34 cellular contexts compared by ENCODE assay signal in the genomic region with DNA sequence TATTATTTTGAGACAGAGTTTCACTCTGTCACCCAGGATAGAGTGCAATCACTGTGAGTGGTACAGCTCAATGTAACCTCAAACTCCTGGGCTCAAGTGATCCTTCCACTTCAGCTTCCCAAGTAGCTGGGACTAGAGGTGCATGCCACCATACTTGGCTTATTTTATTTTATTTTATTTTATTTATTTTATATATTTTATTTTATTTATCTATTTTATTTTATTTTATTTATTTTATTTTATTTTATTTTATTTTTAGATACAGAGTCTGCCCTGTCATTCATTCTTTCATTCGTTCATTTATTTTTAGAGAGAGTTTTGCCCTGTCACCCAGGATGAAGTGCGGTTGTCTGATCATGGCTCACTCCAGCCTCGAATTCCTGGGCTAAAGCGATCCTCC.
"Had no signal": no experiment of that assay in that cellular context is flagged by ENCODE, and none has a peak within 500 bp of the region (broad histone marks: within the 10 kb centered on the region; RNA-seq: fewer than 3 reads in every experiment).

No MANE protein-coding gene starts in this region.

- DNase-seq: Karpas-422, Kasumi-1, MG63, MM.1S, MV-4-11, NCI-H1048, NCI-H1092, NCI-H1092 treated with DMSO at 0.1 percent for 48 hours, NCI-H1105, NCI-H1105 treated with DMSO at 0.1 percent for 48 hours, NCI-H1417, NCI-H1417 treated with DMSO at 0.1 percent for 48 hours, NCI-H1436, NCI-H1436 treated with DMSO at 0.1 percent for 48 hours, NCI-H146, NCI-H1694, NCI-H1694 treated with DMSO at 0.1 percent for 48 hours, NCI-H187, NCI-H187 treated with DMSO at 0.1 percent for 48 hours, NCI-H1930, NCI-H2029, NCI-H2029 treated with DMSO at 0.1 percent for 48 hours, NCI-H2081, NCI-H2081 treated with DMSO at 0.1 percent for 48 hours, NCI-H2107, NCI-H2171, NCI-H2171 treated with DMSO at 0.1 percent for 48 hours, NCI-H2227 treated with DMSO at 0.1 percent for 48 hours, NCI-H226, NCI-H345, NCI-H446, NCI-H446 treated with DMSO at 0.1 percent for 48 hours, NCI-H510A, NCI-H510A treated with DMSO at 0.1 percent for 48 hours had no signal
